Comparison of ENCODE assay signal across 21 cellular contexts in the genomic region with DNA sequence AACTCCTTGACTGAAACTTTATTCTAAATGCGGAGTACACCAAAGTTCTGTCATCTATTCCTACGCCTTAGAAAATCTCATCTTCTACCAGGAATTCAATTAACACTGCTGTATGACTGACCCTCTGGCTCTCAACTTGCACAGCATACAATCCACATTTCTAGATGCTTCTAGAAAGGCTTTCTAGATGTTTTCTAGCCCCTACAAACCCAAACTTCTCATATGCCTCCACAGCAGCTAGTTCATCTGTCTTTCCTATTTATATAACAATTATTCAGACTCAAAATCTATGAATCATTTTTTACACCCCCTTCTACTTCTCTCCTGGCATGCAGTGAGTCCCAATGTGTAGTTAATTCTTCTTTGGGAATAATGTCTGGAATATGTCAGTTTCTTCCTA. TPM values are rescaled to one million over a fixed set of nuclear protein-coding genes. Genes with fewer than 3 reads are reported as not detected.
DNase-seq lines count a peak whose midpoint lies in the region; ATAC-seq, FAIRE-seq and TF ChIP-seq lines count a peak whose summit lies in the region.
"Had no signal": no experiment of that assay in that cellular context is flagged by ENCODE, and none has a peak within 500 bp of the region (broad histone marks: within the 10 kb centered on the region; RNA-seq: fewer than 3 reads in every experiment).

No MANE protein-coding gene starts in this region.

- no peak overlapping the region for H3K27ac ChIP-seq in GM12878 (ENCODE audit: control insufficient read depth, insufficient read depth)
- H3K27ac ChIP-seq in osteoblast (ENCODE audit: low read depth, low read length), result peak overlapping the region; percentile 30
- H3K27ac ChIP-seq: C4-2B had no signal

- no TSS peak for BruUV-seq in Calu3 (replicated peaks; lab: Mats Ljungman, UMichigan)
- TSS peak; percentile 35 for BruUV-seq in GM12878 (replicated peaks; lab: Mats Ljungman, UMichigan)

- no peak for TF ChIP-seq POLR2A in GM12878 (IDR thresholded peaks at IDR 0.05; ENCODE audit: low read depth, low read length)
- TF ChIP-seq POLR2A in lower leg skin (IDR thresholded peaks at IDR 0.05), result no peak

- no peak overlapping the region for H3K9ac ChIP-seq in GM12878 (ENCODE audit: control insufficient read depth, insufficient read depth, low read length)

- H3K27me3 ChIP-seq in GM12878 (replicated peaks in 1 of 2; ENCODE audit: control insufficient read depth in 2 of 2, insufficient read depth in 2 of 2, low read length in 1 of 2) (no peaks in the 10 kb centered on the region), osteoblast (ENCODE audit: insufficient read depth, low read length) (no peaks in the 10 kb centered on the region)

- no peak for FAIRE-seq in GM12878 (lab: Jason Lieb, UNC)
- FAIRE-seq: G401.6, H1 had no signal

- H3K36me3 ChIP-seq in GM12878 (ENCODE audit: control insufficient read depth in 2 of 2, insufficient read depth in 2 of 2, low read length in 1 of 2), result peaks cover 0 to 3% of the 10 kb centered on the region in 2 experiments; a peak in 3 of 4 replicates
- no peaks in the 10 kb centered on the region for H3K36me3 ChIP-seq in osteoblast (ENCODE audit: insufficient read depth, low read length)

- TF ChIP-seq EP300 in GM12878 (IDR thresholded peaks at IDR 0.05; ENCODE audit: borderline replicate concordance in 1 of 2, control insufficient read depth in 1 of 2, low read depth in 2 of 2, low read length in 2 of 2), result no peak

- H3K4me1 ChIP-seq in GM12878 (ENCODE audit: control insufficient read depth, insufficient read depth, low read length), result no peaks in the 10 kb centered on the region
- peaks cover 28% of the 10 kb centered on the region for H3K4me1 ChIP-seq in osteoblast (ENCODE audit: insufficient read depth, low read length)

- no peaks in the 10 kb centered on the region for H3K36me3 Mint-ChIP-seq in Calu3 (ENCODE audit: insufficient read depth, unreplicated experiment)
- peaks cover 16% of the 10 kb centered on the region for H3K36me3 Mint-ChIP-seq in activated CD4-positive, alpha-beta T cell treated with anti-CD3 and anti-CD28 coated beads, Interleukin-2, amount 10 ng/mL, durations not matched to agents 7 days and 5 days (ENCODE audit: low read depth)

- H3K4me3 ChIP-seq in GM12878 (no peak overlapping the region), osteoblast (ENCODE audit: insufficient read depth, low read length) (no peak overlapping the region), lower leg skin (ENCODE audit: low read depth, poor library complexity, severe bottlenecking) (no peak overlapping the region)

- no peaks in the 10 kb centered on the region for H3K27me3 Mint-ChIP-seq in Calu3 (ENCODE audit: unreplicated experiment)
- no peaks in the 10 kb centered on the region for H3K27me3 Mint-ChIP-seq in activated CD4-positive, alpha-beta T cell treated with anti-CD3 and anti-CD28 coated beads, Interleukin-2, amount 10 ng/mL, durations not matched to agents 7 days and 5 days

- DNase-seq in Ammon's horn (ENCODE audit: low spot score) (peak; percentile 16), Calu3 (no peak), GM12878 (ENCODE audit: low read depth, low spot score) (no peak), osteoblast (ENCODE audit: insufficient read length, low spot score, missing footprints) (peak; percentile 62), lower leg skin (ENCODE audit: low spot score in 2 of 2) (no peak)
- no peak for DNase-seq in stimulated activated CD4-positive, alpha-beta T cell treated with anti-CD3 and anti-CD28 coated beads, Interleukin-4, amount 100 ng/mL, for 1 hour
- no peak for DNase-seq in activated CD4-positive, alpha-beta T cell treated with anti-CD3 and anti-CD28 coated beads, Interleukin-2, amount 10 ng/mL, durations not matched to agents 7 days and 5 days
- DNase-seq: DMS 273 treated with DMSO at 0.1 percent for 48 hours, DND-41, KG1, NCI-H1436, NCI-H1930, NCI-H226, NCI-H524, NCI-H82, OCI-M1, SHP77 had no signal

- H3K9me3 Mint-ChIP-seq in Calu3 (ENCODE audit: low read depth, unreplicated experiment), result no peaks in the 10 kb centered on the region
- no peaks in the 10 kb centered on the region for H3K9me3 Mint-ChIP-seq in activated CD4-positive, alpha-beta T cell treated with anti-CD3 and anti-CD28 coated beads, Interleukin-2, amount 10 ng/mL, durations not matched to agents 7 days and 5 days

- ATAC-seq in GM12878 (no peak), GM18907 (IDR thresholded peaks at IDR 0.05; ENCODE audit: unreplicated experiment) (no peak)

- no peak overlapping the region for H3K4me2 ChIP-seq in GM12878 (ENCODE audit: control insufficient read depth, insufficient read depth)
- H3K4me2 ChIP-seq in osteoblast (ENCODE audit: insufficient read depth, low read length), result peak overlapping the region; percentile 34

- POLR2A ChIA-PET in GM12878 (lab: Charles Lee), result no interaction called here
- POLR2A ChIA-PET in activated CD4-positive, alpha-beta T cell treated with anti-CD3 and anti-CD28 coated beads, Interleukin-2, amount 10 ng/mL, durations not matched to agents 7 days and 5 days (lab: Charles Lee), result no interaction called here

- peaks cover 8% of the 10 kb centered on the region for H3K4me1 Mint-ChIP-seq in Calu3 (ENCODE audit: low read depth, unreplicated experiment)
- H3K4me1 Mint-ChIP-seq in activated CD4-positive, alpha-beta T cell treated with anti-CD3 and anti-CD28 coated beads, Interleukin-2, amount 10 ng/mL, durations not matched to agents 7 days and 5 days, result peaks cover 8% of the 10 kb centered on the region

- H3K79me2 ChIP-seq in GM12878 (ENCODE audit: control insufficient read depth, insufficient read depth, low read length) (peaks cover 33% of the 10 kb centered on the region), osteoblast (ENCODE audit: insufficient read depth, low read length) (peaks cover 87% of the 10 kb centered on the region)

- H3K4me3 Mint-ChIP-seq in Calu3 (ENCODE audit: low read depth, unreplicated experiment), result no peak overlapping the region
- H3K4me3 Mint-ChIP-seq in activated CD4-positive, alpha-beta T cell treated with anti-CD3 and anti-CD28 coated beads, Interleukin-2, amount 10 ng/mL, durations not matched to agents 7 days and 5 days, result no peak overlapping the region

- 87% methylated on average over 2 of the region's 2 CpGs for WGBS in GM12878 (ENCODE audit: insufficient coverage, insufficient replicate concordance, low lambda C conversion rate, missing lambda C conversion rate)
- 94 to 100% methylated on average over 2 of the region's 2 CpGs for WGBS in lower leg skin, 2 donors

- SMC1A ChIA-PET in GM12878 (lab: Charles Lee; ENCODE audit: uncharacterized antibody, unreplicated experiment), result interaction anchor here (0.7 kb wide), 1 partner anchor 231 kb away, joined by 3 read pairs; no protein-coding TSS in a partner anchor

- CTCF ChIA-PET in Calu3 (lab: Charles Lee) (no interaction called here), GM12878 (lab: Yijun Ruan, JAX) (interaction anchor here (0.7 to 2.3 kb wide), 3 partner anchors 11 to 161 kb away, joined by 3 to 6 read pairs (median 3); no protein-coding TSS in a partner anchor)
- CTCF ChIA-PET in activated CD4-positive, alpha-beta T cell treated with anti-CD3 and anti-CD28 coated beads, Interleukin-2, amount 10 ng/mL, durations not matched to agents 7 days and 5 days (lab: Charles Lee), result no interaction called here

- H4K20me1 ChIP-seq in GM12878 (ENCODE audit: control insufficient read depth, insufficient read depth) (no peaks in the 10 kb centered on the region), osteoblast (ENCODE audit: insufficient read depth, low read length) (peaks cover 29% of the 10 kb centered on the region)

- in situ Hi-C loops in GM12878 (cut with MboI), result no loop called here

- H2AFZ ChIP-seq in GM12878 (ENCODE audit: control insufficient read depth, low read depth, low read length) (no peak overlapping the region), osteoblast (ENCODE audit: low read length) (no peak overlapping the region)

- intact Hi-C loops in Calu3 (cut with micrococcal nuclease; ENCODE audit: unreplicated experiment), result no loop called here
- intact Hi-C loops in GM12878 (cut with micrococcal nuclease; ENCODE audit: unreplicated experiment), result no loop called here
- intact Hi-C loops in lower leg skin (cut with DNase I; ENCODE audit: low total_unique reads), result no loop called here

- H3K9me3 ChIP-seq in GM12878 (replicated peaks; ENCODE audit: control insufficient read depth, insufficient read depth, low read length) (no peaks in the 10 kb centered on the region), osteoblast (ENCODE audit: low read depth, low read length) (no peaks in the 10 kb centered on the region)

- TF ChIP-seq RAD21 in GM12878 (IDR thresholded peaks at IDR 0.05; ENCODE audit: insufficient read depth, low read depth, low read length), result no peak

- RAD21 ChIA-PET in GM12878 (lab: Charles Lee; ENCODE audit: unreplicated experiment), result no interaction called here

- TF ChIP-seq CTCF in Calu3 (IDR thresholded peaks at IDR 0.05; ENCODE audit: unreplicated experiment), result no peak
- no peak for TF ChIP-seq CTCF in GM12878 (IDR thresholded peaks at IDR 0.05 in 2 of 3, conservative IDR thresholded peaks at IDR 0.05 in 1 of 3; ENCODE audit: control insufficient read depth in 2 of 3, extremely low read depth in 1 of 3, insufficient read depth in 1 of 3, low read depth in 3 of 3, low read length in 3 of 3)
- no peak for TF ChIP-seq CTCF in osteoblast (IDR thresholded peaks at IDR 0.05; ENCODE audit: extremely low read depth, low read depth, low read length)
- no peak for TF ChIP-seq CTCF in lower leg skin (IDR thresholded peaks at IDR 0.05)

- peak overlapping the region; percentile 22 for H3K27ac Mint-ChIP-seq in Calu3 (ENCODE audit: unreplicated experiment)
- H3K27ac Mint-ChIP-seq in activated CD4-positive, alpha-beta T cell treated with anti-CD3 and anti-CD28 coated beads, Interleukin-2, amount 10 ng/mL, durations not matched to agents 7 days and 5 days, result no peak overlapping the region

RNA-seq across cellular contexts. Expression of gene INO80, which starts 13.2 kb away (rescaled TPM):
- total RNA-seq in Calu3 (2022), result 15.3 and 16.9 TPM in 2 replicates
- total RNA-seq in GM12878 (2013; cell fraction: nucleolus; rRNA removed), result 59.4 and 61.7 TPM in 2 replicates
- total RNA-seq in GM12878 (2014; rRNA removed), result 22.8 and 24.5 TPM in 2 replicates
- total RNA-seq in GM12878 (2014; rRNA removed; fragmentation: Illumina TruSeq; extraction: Trizol), result 18.6 and 22.7 TPM in 2 replicates
- total RNA-seq in GM12878 (2021), result 24.4 and 25.0 TPM in 2 replicates
- polyA plus RNA-seq in GM12878 (2011; ENCODE audit: low read depth), result 5.8 TPM
- polyA plus RNA-seq in GM12878 (2011; rRNA removed), result 4.9 and 6.7 TPM in 2 replicates
- polyA plus RNA-seq in GM12878 (2011; cell fraction: cytosol; rRNA removed), result 6.8 and 7.0 TPM in 2 replicates
- polyA plus RNA-seq in GM12878 (2011; cell fraction: nucleus; rRNA removed), result 9.0 and 12.8 TPM in 2 replicates
- polyA plus RNA-seq in GM12878 (2012), result 8.6 and 9.7 TPM in 2 replicates
- polyA plus RNA-seq in GM12878 (2014; fragmentation: Illumina TruSeq; extraction: Trizol), result 19.2 and 23.4 TPM in 2 replicates
- 1 to 10 TPM; 4.5 to 5.0 TPM for polyA plus RNA-seq in GM12878 (2014; fragmentation: Nextera tagmentation; extraction: Ambion mirVana)
- polyA plus RNA-seq in GM12878 (2014; rRNA removed), result 20.1 and 23.1 TPM in 2 replicates
- polyA plus RNA-seq in GM12878 (2016; fragmentation: Nextera tagmentation; extraction: Ambion mirVana), result 1 to 10 TPM; 9.7 TPM
- 9.6 and 12.8 TPM in 2 replicates for polyA minus RNA-seq in GM12878 (2011; rRNA and poly(A)+ RNA removed)
- 5.7 and 10.0 TPM in 2 replicates for polyA minus RNA-seq in GM12878 (2011; cell fraction: cytosol; rRNA and poly(A)+ RNA removed)
- 13.8 and 14.5 TPM in 2 replicates for polyA minus RNA-seq in GM12878 (2011; cell fraction: nucleus; rRNA and poly(A)+ RNA removed)
- 23.5 and 28.0 TPM in 2 replicates for total RNA-seq in osteoblast
- 10 to 100 TPM; 22.3 to 44.3 (median 31.1) TPM for total RNA-seq in lower leg skin
- total RNA-seq in activated CD4-positive, alpha-beta T cell treated with anti-CD3 and anti-CD28 coated beads, Interleukin-2, amount 10 ng/mL, durations not matched to agents 7 days and 5 days, result 10 to 100 TPM; 24.5 to 26.2 TPM

Comparison
In these comparisons a context has a peak if more than half of its experiments do, and no peak if none do; other contexts are left out.
1. DNase-seq: peak in Ammon's horn (single experiment) and osteoblast (single experiment); none in Calu3 (single experiment), GM12878 (single experiment), lower leg skin (0 of 2), stimulated activated CD4-positive, alpha-beta T cell treated with anti-CD3 and anti-CD28 coated beads, Interleukin-4, amount 100 ng/mL, for 1 hour (single experiment) and activated CD4-positive, alpha-beta T cell treated with anti-CD3 and anti-CD28 coated beads, Interleukin-2, amount 10 ng/mL, durations not matched to agents 7 days and 5 days (single experiment).